ENCODE assay signal across 8 cellular contexts in the genomic region with DNA sequence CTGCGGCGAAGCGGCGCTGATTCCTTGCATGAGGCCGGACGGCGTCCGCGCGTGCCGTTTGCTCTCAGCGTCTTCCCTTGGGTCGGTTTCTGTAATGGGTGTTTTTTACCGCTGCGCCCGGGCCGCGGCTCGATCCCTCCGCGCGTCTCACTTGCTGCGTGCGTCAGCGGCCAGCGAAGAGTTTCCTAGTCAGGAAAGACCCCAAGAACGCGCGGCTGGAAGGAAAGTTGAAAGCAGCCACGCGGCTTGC.
A peak's percentile ranks its signal among the peaks of the same experiment; 100 is the strongest.
DNase-seq lines count a peak whose midpoint lies in the region; ATAC-seq, FAIRE-seq and TF ChIP-seq lines count a peak whose summit lies in the region.

No MANE protein-coding gene starts in this region.

- no peaks in the 10 kb centered on the region for H3K27me3 Mint-ChIP-seq in activated T-helper 2 cell treated with anti-CD3 and anti-CD28 coated beads, Interferon-gamma antibody, Interleukin-2, Interleukin-4, amounts not matched to agents 10 μg/mL and 5 μg/mL and 100 μg/mL, durations not matched to agents 14 hours and 24 hours and 36 hours (ENCODE audit: low read depth)

- intact Hi-C loops in activated T-helper 2 cell treated with anti-CD3 and anti-CD28 coated beads, Interferon-gamma antibody, Interleukin-2, Interleukin-4, amounts not matched to agents 10 μg/mL and 5 μg/mL and 100 μg/mL, durations not matched to agents 14 hours and 24 hours and 36 hours (cut with micrococcal nuclease) = loop anchor here (2.0 to 10.0 kb wide), 9 partner anchors 46 to 946 kb away; no protein-coding TSS in a partner anchor
- intact Hi-C loops in posterior vena cava (cut with DNase I) = no loop called here

- peaks cover 36% of the 10 kb centered on the region for H3K36me3 Mint-ChIP-seq in activated T-helper 2 cell treated with anti-CD3 and anti-CD28 coated beads, Interferon-gamma antibody, Interleukin-2, Interleukin-4, amounts not matched to agents 10 μg/mL and 5 μg/mL and 100 μg/mL, durations not matched to agents 14 hours and 24 hours and 36 hours (ENCODE audit: low read depth)

- H3K27ac Mint-ChIP-seq in activated T-helper 2 cell treated with anti-CD3 and anti-CD28 coated beads, Interferon-gamma antibody, Interleukin-2, Interleukin-4, amounts not matched to agents 10 μg/mL and 5 μg/mL and 100 μg/mL, durations not matched to agents 14 hours and 24 hours and 36 hours = peak overlapping the region; percentile 98

- H3K4me3 Mint-ChIP-seq in activated T-helper 2 cell treated with anti-CD3 and anti-CD28 coated beads, Interferon-gamma antibody, Interleukin-2, Interleukin-4, amounts not matched to agents 10 μg/mL and 5 μg/mL and 100 μg/mL, durations not matched to agents 14 hours and 24 hours and 36 hours (ENCODE audit: low read depth) = peak overlapping the region; percentile 91

- H3K9me3 Mint-ChIP-seq in activated T-helper 2 cell treated with anti-CD3 and anti-CD28 coated beads, Interferon-gamma antibody, Interleukin-2, Interleukin-4, amounts not matched to agents 10 μg/mL and 5 μg/mL and 100 μg/mL, durations not matched to agents 14 hours and 24 hours and 36 hours = no peaks in the 10 kb centered on the region

- peaks cover 37% of the 10 kb centered on the region for H3K4me1 Mint-ChIP-seq in activated T-helper 2 cell treated with anti-CD3 and anti-CD28 coated beads, Interferon-gamma antibody, Interleukin-2, Interleukin-4, amounts not matched to agents 10 μg/mL and 5 μg/mL and 100 μg/mL, durations not matched to agents 14 hours and 24 hours and 36 hours (ENCODE audit: low read depth)

- no peak for FAIRE-seq in D721Med (lab: Jason Lieb, UNC)

- TF ChIP-seq CTCF in D721Med (IDR thresholded peaks at IDR 0.05; ENCODE audit: insufficient read depth, missing control alignments) = no peak

- DNase-seq in EH (ENCODE audit: low read depth) (peak; percentile 73), NCI-H526 treated with DMSO at 0.1 percent for 48 hours (lab: John Stamatoyannopoulos, UW) (peak; percentile 69), glomerular visceral epithelial cell (ENCODE audit: extremely low spot score) (peak; percentile 67), posterior vena cava (ENCODE audit: low spot score) (peak; percentile 90), D721Med (ENCODE audit: insufficient read length, low spot score) (no peak)
- DNase-seq in activated T-helper 2 cell treated with anti-CD3 and anti-CD28 coated beads, Interferon-gamma antibody, Interleukin-2, Interleukin-4, amounts not matched to agents 10 μg/mL and 5 μg/mL and 100 μg/mL, durations not matched to agents 14 hours and 24 hours and 36 hours (ENCODE audit: low spot score) = peak; percentile 60

- peak; percentile 7 for ATAC-seq in HG02840 (IDR thresholded peaks at IDR 0.05; ENCODE audit: low FRiP score, unreplicated experiment)
- ATAC-seq in HG02588 (IDR thresholded peaks at IDR 0.05; ENCODE audit: unreplicated experiment) = no peak
